ENCODE assay signal across 8 cellular contexts in the genomic region with DNA sequence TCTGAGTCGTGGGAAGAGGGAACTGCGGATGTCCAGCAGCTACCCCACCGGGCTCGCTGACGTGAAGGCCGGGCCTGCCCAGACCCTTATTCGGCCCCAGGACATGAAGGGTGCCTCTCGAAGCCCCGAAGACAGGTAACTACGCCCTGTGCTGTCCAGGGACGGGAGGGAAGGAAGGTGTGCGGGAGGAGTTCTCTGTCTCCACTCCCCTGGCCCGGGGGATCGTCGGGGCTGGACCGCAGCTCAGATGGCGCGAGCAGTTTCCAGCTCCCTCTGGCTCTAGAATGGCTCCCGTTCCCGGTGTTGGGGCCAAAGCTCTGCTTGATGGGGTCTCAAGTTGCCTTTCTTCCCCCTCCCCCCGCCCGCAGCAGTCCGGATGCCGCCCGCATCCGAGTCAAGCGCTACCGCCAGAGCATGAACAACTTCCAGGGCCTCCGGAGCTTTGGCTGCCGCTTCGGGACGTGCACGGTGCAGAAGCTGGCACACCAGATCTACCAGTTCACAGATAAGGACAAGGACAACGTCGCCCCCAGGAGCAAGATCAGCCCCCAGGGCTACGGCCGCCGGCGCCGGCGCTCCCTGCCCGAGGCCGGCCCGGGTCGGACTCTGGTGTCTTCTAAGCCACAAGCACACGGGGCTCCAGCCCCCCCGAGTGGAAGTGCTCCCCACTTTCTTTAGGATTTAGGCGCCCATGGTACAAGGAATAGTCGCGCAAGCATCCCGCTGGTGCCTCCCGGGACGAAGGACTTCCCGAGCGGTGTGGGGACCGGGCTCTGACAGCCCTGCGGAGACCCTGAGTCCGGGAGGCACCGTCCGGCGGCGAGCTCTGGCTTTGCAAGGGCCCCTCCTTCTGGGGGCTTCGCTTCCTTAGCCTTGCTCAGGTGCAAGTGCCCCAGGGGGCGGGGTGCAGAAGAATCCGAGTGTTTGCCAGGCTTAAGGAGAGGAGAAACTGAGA. TPM values are rescaled to one million over a fixed set of nuclear protein-coding genes. Genes with fewer than 3 reads are reported as not detected.
DNase-seq lines count a peak whose midpoint lies in the region; ATAC-seq and TF ChIP-seq lines count a peak whose summit lies in the region.

No MANE protein-coding gene starts in this region.

- H3K4ac ChIP-seq in trophoblast cell (ENCODE audit: low read depth, low read length), result peak overlapping the region; percentile 75

- H3K4me2 ChIP-seq in trophoblast cell (ENCODE audit: low read length), result peak overlapping the region; percentile 86

- peak overlapping the region; percentile 50 for H2BK120ac ChIP-seq in trophoblast cell (ENCODE audit: insufficient read depth, low read length, poor library complexity)

- H3K14ac ChIP-seq in trophoblast cell (ENCODE audit: low read length), result peak overlapping the region; percentile 72

- ATAC-seq in heart left ventricle (no peak), left cardiac atrium (no peak), foreskin keratinocyte (no peak), HG03432 (IDR thresholded peaks at IDR 0.05; ENCODE audit: unreplicated experiment) (no peak), HG02571 (IDR thresholded peaks at IDR 0.05; ENCODE audit: unreplicated experiment) (no peak), GM18909 (IDR thresholded peaks at IDR 0.05; ENCODE audit: poor library complexity, unreplicated experiment) (no peak)

- peak overlapping the region; percentile 51 for H4K8ac ChIP-seq in trophoblast cell (ENCODE audit: low read depth, low read length)

- H3K79me1 ChIP-seq in trophoblast cell (ENCODE audit: low read length), result peaks cover 46% of the 10 kb centered on the region

- peak overlapping the region; percentile 41 to 90 (median 87) for H3K27ac ChIP-seq in heart left ventricle
- peak overlapping the region; percentile 54 for H3K27ac ChIP-seq in foreskin keratinocyte
- peak overlapping the region; percentile 64 for H3K27ac ChIP-seq in trophoblast cell (ENCODE audit: low read depth, low read length)

- H3K4me1 ChIP-seq in heart left ventricle (peaks cover 0 to 77% (median 56%) of the 10 kb centered on the region in 12 donors), foreskin keratinocyte (peaks cover 24% of the 10 kb centered on the region), trophoblast cell (ENCODE audit: control insufficient read depth in 1 of 2, insufficient read depth in 2 of 2, low read length in 2 of 2) (peaks cover 5 to 10% of the 10 kb centered on the region in 2 experiments)

- H3K4me3 ChIP-seq in heart left ventricle (peak overlapping the region; percentile 64 to 88 (median 76)), trophoblast cell (ENCODE audit: low read depth, low read length) (peak overlapping the region; percentile 71)

- intact Hi-C loops in heart left ventricle (cut with DNase I) (loop anchor here (2.0 to 10.0 kb wide), 17 partner anchors 61 to 694 kb away; no protein-coding TSS in a partner anchor), left cardiac atrium (cut with DNase I) (loop anchor here (5.0 to 10.0 kb wide), 4 partner anchors 99 to 691 kb away; no protein-coding TSS in a partner anchor)

- CTCF ChIA-PET in activated CD4-positive, alpha-beta memory T cell treated with anti-CD3 and anti-CD28 coated beads, Interleukin-2, amount 10 ng/mL, durations not matched to agents 7 days and 5 days (lab: Charles Lee), result interaction anchor here (0.6 to 5.4 kb wide), 5 partner anchors 12 to 558 kb away, joined by 3 to 28 read pairs (median 5); no protein-coding TSS in a partner anchor

- peak overlapping the region; percentile 94 for H3K4me3 Mint-ChIP-seq in activated CD4-positive, alpha-beta memory T cell treated with anti-CD3 and anti-CD28 coated beads, Interleukin-2, amount 10 ng/mL, durations not matched to agents 7 days and 5 days

- H3K18ac ChIP-seq in trophoblast cell (ENCODE audit: low read length), result peak overlapping the region; percentile 82

- H3K36me3 ChIP-seq in heart left ventricle, result no peaks in the 10 kb centered on the region
- no peaks in the 10 kb centered on the region for H3K36me3 ChIP-seq in trophoblast cell (ENCODE audit: control insufficient read depth in 1 of 2, insufficient read depth in 2 of 2, low read length in 2 of 2)

- H2AFZ ChIP-seq in trophoblast cell (ENCODE audit: insufficient read depth, low read length, poor library complexity), result peak overlapping the region; percentile 48

- TF ChIP-seq POLR2A in heart left ventricle (IDR thresholded peaks at IDR 0.05), result no peak

- POLR2A ChIA-PET in activated CD4-positive, alpha-beta memory T cell treated with anti-CD3 and anti-CD28 coated beads, Interleukin-2, amount 10 ng/mL, durations not matched to agents 7 days and 5 days (lab: Charles Lee), result interaction anchor here (1.0 to 2.0 kb wide), 3 partner anchors 8 to 125 kb away, joined by 3 to 8 read pairs (median 3); no protein-coding TSS in a partner anchor

- H3K9me3 ChIP-seq in heart left ventricle, result no peaks in the 10 kb centered on the region
- no peaks in the 10 kb centered on the region for H3K9me3 ChIP-seq in trophoblast cell (ENCODE audit: insufficient read depth, low read depth, low read length)

- H3K27ac Mint-ChIP-seq in activated CD4-positive, alpha-beta memory T cell treated with anti-CD3 and anti-CD28 coated beads, Interleukin-2, amount 10 ng/mL, durations not matched to agents 7 days and 5 days, result peak overlapping the region; percentile 19

- H4K91ac ChIP-seq in trophoblast cell (ENCODE audit: low read depth, low read length), result peak overlapping the region; percentile 71

- TF ChIP-seq CTCF in heart left ventricle (IDR thresholded peaks at IDR 0.05) (no peak), foreskin keratinocyte (conservative IDR thresholded peaks at IDR 0.05) (no peak)

- H3K9ac ChIP-seq in trophoblast cell (ENCODE audit: low read length), result peak overlapping the region; percentile 36

- peaks cover 70% of the 10 kb centered on the region for H3K4me1 Mint-ChIP-seq in activated CD4-positive, alpha-beta memory T cell treated with anti-CD3 and anti-CD28 coated beads, Interleukin-2, amount 10 ng/mL, durations not matched to agents 7 days and 5 days

- H2AK5ac ChIP-seq in trophoblast cell (ENCODE audit: low read length), result peak overlapping the region; percentile 49

- H3K79me2 ChIP-seq in trophoblast cell (ENCODE audit: control insufficient read depth, insufficient read depth, low read length, poor library complexity), result peaks cover 36% of the 10 kb centered on the region

- peak overlapping the region; percentile 62 for H2BK5ac ChIP-seq in trophoblast cell (ENCODE audit: low read depth, low read length, poor library complexity)

- peak in 2 of 5 donors; percentile 45 to 68 for DNase-seq in heart left ventricle
- DNase-seq in left cardiac atrium, result no peak
- DNase-seq in activated CD4-positive, alpha-beta memory T cell treated with anti-CD3 and anti-CD28 coated beads, Interleukin-2, amount 10 ng/mL, durations not matched to agents 7 days and 5 days, result no peak
- DNase-seq in foreskin keratinocyte, result peak in 1 of 2 donors; percentile 25
- DNase-seq in trophoblast cell, result peak; percentile 58 to 72

- 6 to 17% (median 10%) methylated on average over 36 to 65 of the region's 65 CpGs for WGBS in heart left ventricle, 4 donors
- no CpG with 5 or more reads among the region's 65 CpGs for WGBS in trophoblast cell (ENCODE audit: extremely low coverage, insufficient coverage, insufficient read length)

- H2BK12ac ChIP-seq in trophoblast cell (ENCODE audit: low read length), result peak overlapping the region; percentile 68

- no peaks in the 10 kb centered on the region for H3K9me3 Mint-ChIP-seq in activated CD4-positive, alpha-beta memory T cell treated with anti-CD3 and anti-CD28 coated beads, Interleukin-2, amount 10 ng/mL, durations not matched to agents 7 days and 5 days

- no peaks in the 10 kb centered on the region for H3K27me3 ChIP-seq in heart left ventricle
- no peaks in the 10 kb centered on the region for H3K27me3 ChIP-seq in foreskin keratinocyte
- H3K27me3 ChIP-seq in trophoblast cell (ENCODE audit: insufficient read depth, low read length), result no peaks in the 10 kb centered on the region

- H3K36me3 Mint-ChIP-seq in activated CD4-positive, alpha-beta memory T cell treated with anti-CD3 and anti-CD28 coated beads, Interleukin-2, amount 10 ng/mL, durations not matched to agents 7 days and 5 days (ENCODE audit: low read depth), result peaks cover 10% of the 10 kb centered on the region

- H4K12ac ChIP-seq in trophoblast cell (ENCODE audit: low read depth, low read length), result peak overlapping the region; percentile 27

- H3K27me3 Mint-ChIP-seq in activated CD4-positive, alpha-beta memory T cell treated with anti-CD3 and anti-CD28 coated beads, Interleukin-2, amount 10 ng/mL, durations not matched to agents 7 days and 5 days, result peaks cover 72% of the 10 kb centered on the region

- H3K23ac ChIP-seq in trophoblast cell (ENCODE audit: low read length), result no peak overlapping the region

RNA-seq across cellular contexts. Expression of a gene that starts 1.4 kb away (rescaled TPM):
- 10 to 100 TPM in 6 of 9 donors, 1 to 10 TPM in 3; 6.9 to 52.4 (median 16.8) TPM for total RNA-seq in heart left ventricle
- 100 to 1,000 TPM in 1 of 2 donors, 10 to 100 TPM in 1; 14.6 to 154 TPM for polyA plus RNA-seq in heart left ventricle
- total RNA-seq in left cardiac atrium, result 10 to 100 TPM; 20.8 to 21.9 TPM
- 10 to 100 TPM; 12.8 to 14.8 TPM for total RNA-seq in activated CD4-positive, alpha-beta memory T cell treated with anti-CD3 and anti-CD28 coated beads, Interleukin-2, amount 10 ng/mL, durations not matched to agents 7 days and 5 days
- total RNA-seq in foreskin keratinocyte, result 28.7 and 34.1 TPM in 2 replicates
- 20.8 and 26.6 TPM in 2 replicates for polyA plus RNA-seq in foreskin keratinocyte
- 101 and 108 TPM in 2 replicates for polyA plus RNA-seq in trophoblast cell (2013)

RNA-seq across cellular contexts. Expression of a gene that starts 12.2 kb away (rescaled TPM):
- total RNA-seq in heart left ventricle (10 to 100 TPM; 15.3 to 33.9 (median 21.5) TPM), left cardiac atrium (10 to 100 TPM; 18.5 to 25.8 TPM), foreskin keratinocyte (21.3 and 22.7 TPM in 2 replicates)
- polyA plus RNA-seq in heart left ventricle (10 to 100 TPM; 10.4 to 12.5 TPM), foreskin keratinocyte (5.9 and 7.2 TPM in 2 replicates)
- total RNA-seq in activated CD4-positive, alpha-beta memory T cell treated with anti-CD3 and anti-CD28 coated beads, Interleukin-2, amount 10 ng/mL, durations not matched to agents 7 days and 5 days, result 1 to 10 TPM; 6.4 to 9.0 TPM
- polyA plus RNA-seq in trophoblast cell (2013), result 14.4 and 15.1 TPM in 2 replicates

Comparison
In these comparisons a context has a peak if more than half of its experiments do, and no peak if none do; other contexts are left out.
1. DNase-seq: peak in trophoblast cell (2 of 2); none in left cardiac atrium (single experiment) and activated CD4-positive, alpha-beta memory T cell treated with anti-CD3 and anti-CD28 coated beads, Interleukin-2, amount 10 ng/mL, durations not matched to agents 7 days and 5 days (single experiment).
2. Peak in every context shown above with its lines, with median percentiles within 50 percentile points of each other: H3K27ac ChIP-seq.